In genomic region chr14:45249847-45250575, GRCh38 we compare ENCODE assay signal across 8 cellular contexts.
A peak's percentile ranks its signal among the peaks of the same experiment; 100 is the strongest.
DNase-seq lines count a peak whose midpoint lies in the region; ATAC-seq and TF ChIP-seq lines count a peak whose summit lies in the region.

No MANE protein-coding gene starts in this region.

- H3K27ac ChIP-seq in RWPE2 (ENCODE audit: poor library complexity, severe bottlenecking) (peak overlapping the region; percentile 2), skin epidermis (peak overlapping the region in 18 of 21 experiments; percentile 8 to 78 (median 44))

- H3K36me3 ChIP-seq in RWPE2 (ENCODE audit: low read depth): peaks cover 8% of the 10 kb centered on the region; the same call in 1 of the 2 replicates

- H3K4me1 ChIP-seq in RWPE2 (ENCODE audit: insufficient read depth, poor library complexity, severe bottlenecking): peaks cover 24% of the 10 kb centered on the region

- no peaks in the 10 kb centered on the region for H3K9me3 ChIP-seq in RWPE2 (ENCODE audit: severe bottlenecking)

- H3K27me3 ChIP-seq in RWPE2 (ENCODE audit: insufficient read depth, poor library complexity, severe bottlenecking): no peaks in the 10 kb centered on the region

- in situ Hi-C loops in GM13976 (cut with MboI; ENCODE audit: low sequenced_read_pairs, unreplicated experiment): no loop called here

- no peak for TF ChIP-seq CTCF in GM13976 (IDR thresholded peaks at IDR 0.05; ENCODE audit: borderline replicate concordance, control extremely low read depth, extremely low read depth, insufficient read depth, missing control alignments)
- TF ChIP-seq CTCF in RWPE2 (IDR thresholded peaks at IDR 0.05; ENCODE audit: poor library complexity, severe bottlenecking): no peak
- no peak for TF ChIP-seq CTCF in fibroblast of mammary gland (conservative IDR thresholded peaks at IDR 0.05; ENCODE audit: control insufficient read depth, insufficient read depth, low read depth, low read length)

- ATAC-seq in HG02642 (IDR thresholded peaks at IDR 0.05; ENCODE audit: poor library complexity, unreplicated experiment): peak; percentile 18
- no peak for ATAC-seq in RWPE2 (ENCODE audit: low read depth)

- H3K4me3 ChIP-seq in RWPE2 (ENCODE audit: severe bottlenecking) (no peak overlapping the region), fibroblast of mammary gland (ENCODE audit: control insufficient read depth, low read depth, low read length) (peak overlapping the region; percentile 28), skin epidermis (no peak overlapping the region)

- DNase-seq in GM13976 (ENCODE audit: low spot score): peak; percentile 31
- DNase-seq in RWPE2 (ENCODE audit: low spot score): no peak
- DNase-seq in fibroblast of mammary gland (ENCODE audit: low read depth): peak; percentile 89
- DNase-seq in DMS 273 treated with DMSO at 0.1 percent for 48 hours (lab: John Stamatoyannopoulos, UW): no peak
- no peak for DNase-seq in SHP77 treated with DMSO at 0.1 percent for 48 hours (lab: John Stamatoyannopoulos, UW)
- no peak for DNase-seq in T1000 (lab: John Stamatoyannopoulos, UW)

Comparison
In these comparisons a context has a peak if more than half of its experiments do, and no peak if none do; other contexts are left out.
1. DNase-seq: peak in GM13976 (single experiment) and fibroblast of mammary gland (single experiment); none in RWPE2 (single experiment), DMS 273 treated with DMSO at 0.1 percent for 48 hours (single experiment), SHP77 treated with DMSO at 0.1 percent for 48 hours (single experiment) and T1000 (single experiment).